Comparison of ENCODE assay signal across 1 cellular context in the genomic region with DNA sequence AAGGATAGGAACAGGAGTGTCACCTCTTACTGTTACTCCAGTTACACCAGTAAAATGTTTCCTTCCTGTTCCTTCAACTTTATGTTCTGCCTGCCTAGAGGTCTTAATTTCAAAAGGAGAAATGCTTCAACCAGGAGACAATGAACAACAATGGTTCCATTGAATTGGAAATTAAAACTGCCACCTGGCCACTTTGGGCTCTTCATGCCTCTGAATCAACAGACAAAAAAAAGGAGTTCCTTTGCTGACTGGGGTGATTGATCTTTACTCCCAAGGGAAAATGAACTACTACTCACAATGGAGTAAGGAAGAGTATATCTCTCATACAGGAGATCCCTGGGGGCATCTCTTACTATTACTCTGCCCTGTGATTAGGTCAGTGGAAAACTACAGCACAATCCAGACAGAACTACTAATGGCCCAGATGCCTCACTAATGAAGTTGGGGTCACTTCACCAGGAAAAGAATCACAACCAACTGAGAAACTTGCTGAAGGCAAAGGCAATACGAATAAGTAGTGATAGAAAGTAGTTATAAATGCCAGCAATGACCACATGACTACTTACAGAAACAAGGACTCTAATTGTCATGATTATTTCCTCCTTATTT.
TF ChIP-seq lines count a peak whose summit lies in the region.

No MANE protein-coding gene starts in this region.

TF ChIP-seq in GM23338, 12 proteins besides CTCF, POLR2A, EP300 and RAD21:
- TF ChIP-seq, protein P1, sequence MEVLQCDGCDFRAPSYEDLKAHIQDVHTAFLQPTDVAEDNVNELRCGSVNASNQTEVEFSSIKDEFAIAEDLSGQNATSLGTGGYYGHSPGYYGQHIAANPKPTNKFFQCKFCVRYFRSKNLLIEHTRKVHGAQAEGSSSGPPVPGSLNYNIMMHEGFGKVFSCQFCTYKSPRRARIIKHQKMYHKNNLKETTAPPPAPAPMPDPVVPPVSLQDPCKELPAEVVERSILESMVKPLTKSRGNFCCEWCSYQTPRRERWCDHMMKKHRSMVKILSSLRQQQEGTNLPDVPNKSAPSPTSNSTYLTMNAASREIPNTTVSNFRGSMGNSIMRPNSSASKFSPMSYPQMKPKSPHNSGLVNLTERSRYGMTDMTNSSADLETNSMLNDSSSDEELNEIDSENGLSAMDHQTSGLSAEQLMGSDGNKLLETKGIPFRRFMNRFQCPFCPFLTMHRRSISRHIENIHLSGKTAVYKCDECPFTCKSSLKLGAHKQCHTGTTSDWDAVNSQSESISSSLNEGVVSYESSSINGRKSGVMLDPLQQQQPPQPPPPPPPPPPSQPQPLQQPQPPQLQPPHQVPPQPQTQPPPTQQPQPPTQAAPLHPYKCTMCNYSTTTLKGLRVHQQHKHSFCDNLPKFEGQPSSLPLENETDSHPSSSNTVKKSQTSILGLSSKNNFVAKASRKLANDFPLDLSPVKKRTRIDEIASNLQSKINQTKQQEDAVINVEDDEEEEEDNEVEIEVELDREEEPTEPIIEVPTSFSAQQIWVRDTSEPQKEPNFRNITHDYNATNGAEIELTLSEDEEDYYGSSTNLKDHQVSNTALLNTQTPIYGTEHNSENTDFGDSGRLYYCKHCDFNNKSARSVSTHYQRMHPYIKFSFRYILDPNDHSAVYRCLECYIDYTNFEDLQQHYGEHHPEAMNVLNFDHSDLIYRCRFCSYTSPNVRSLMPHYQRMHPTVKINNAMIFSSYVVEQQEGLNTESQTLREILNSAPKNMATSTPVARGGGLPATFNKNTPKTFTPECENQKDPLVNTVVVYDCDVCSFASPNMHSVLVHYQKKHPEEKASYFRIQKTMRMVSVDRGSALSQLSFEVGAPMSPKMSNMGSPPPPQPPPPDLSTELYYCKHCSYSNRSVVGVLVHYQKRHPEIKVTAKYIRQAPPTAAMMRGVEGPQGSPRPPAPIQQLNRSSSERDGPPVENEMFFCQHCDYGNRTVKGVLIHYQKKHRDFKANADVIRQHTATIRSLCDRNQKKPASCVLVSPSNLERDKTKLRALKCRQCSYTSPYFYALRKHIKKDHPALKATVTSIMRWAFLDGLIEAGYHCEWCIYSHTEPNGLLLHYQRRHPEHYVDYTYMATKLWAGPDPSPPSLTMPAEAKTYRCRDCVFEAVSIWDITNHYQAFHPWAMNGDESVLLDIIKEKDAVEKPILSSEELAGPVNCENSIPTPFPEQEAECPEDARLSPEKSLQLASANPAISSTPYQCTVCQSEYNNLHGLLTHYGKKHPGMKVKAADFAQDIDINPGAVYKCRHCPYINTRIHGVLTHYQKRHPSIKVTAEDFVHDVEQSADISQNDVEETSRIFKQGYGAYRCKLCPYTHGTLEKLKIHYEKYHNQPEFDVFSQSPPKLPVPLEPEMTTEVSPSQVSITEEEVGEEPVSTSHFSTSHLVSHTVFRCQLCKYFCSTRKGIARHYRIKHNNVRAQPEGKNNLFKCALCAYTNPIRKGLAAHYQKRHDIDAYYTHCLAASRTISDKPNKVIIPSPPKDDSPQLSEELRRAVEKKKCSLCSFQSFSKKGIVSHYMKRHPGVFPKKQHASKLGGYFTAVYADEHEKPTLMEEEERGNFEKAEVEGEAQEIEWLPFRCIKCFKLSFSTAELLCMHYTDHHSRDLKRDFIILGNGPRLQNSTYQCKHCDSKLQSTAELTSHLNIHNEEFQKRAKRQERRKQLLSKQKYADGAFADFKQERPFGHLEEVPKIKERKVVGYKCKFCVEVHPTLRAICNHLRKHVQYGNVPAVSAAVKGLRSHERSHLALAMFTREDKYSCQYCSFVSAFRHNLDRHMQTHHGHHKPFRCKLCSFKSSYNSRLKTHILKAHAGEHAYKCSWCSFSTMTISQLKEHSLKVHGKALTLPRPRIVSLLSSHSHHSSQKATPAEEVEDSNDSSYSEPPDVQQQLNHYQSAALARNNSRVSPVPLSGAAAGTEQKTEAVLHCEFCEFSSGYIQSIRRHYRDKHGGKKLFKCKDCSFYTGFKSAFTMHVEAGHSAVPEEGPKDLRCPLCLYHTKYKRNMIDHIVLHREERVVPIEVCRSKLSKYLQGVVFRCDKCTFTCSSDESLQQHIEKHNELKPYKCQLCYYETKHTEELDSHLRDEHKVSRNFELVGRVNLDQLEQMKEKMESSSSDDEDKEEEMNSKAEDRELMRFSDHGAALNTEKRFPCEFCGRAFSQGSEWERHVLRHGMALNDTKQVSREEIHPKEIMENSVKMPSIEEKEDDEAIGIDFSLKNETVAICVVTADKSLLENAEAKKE (CRISPR knock-in tag; IDR thresholded peaks at IDR 0.05) = peak; percentile 75
- TF ChIP-seq CREB1 (CRISPR knock-in tag; IDR thresholded peaks at IDR 0.05; ENCODE audit: low read depth) = no peak
- peak; percentile 72 for TF ChIP-seq NANOG (IDR thresholded peaks at IDR 0.05; ENCODE audit: borderline replicate concordance)
